In the genomic region with DNA sequence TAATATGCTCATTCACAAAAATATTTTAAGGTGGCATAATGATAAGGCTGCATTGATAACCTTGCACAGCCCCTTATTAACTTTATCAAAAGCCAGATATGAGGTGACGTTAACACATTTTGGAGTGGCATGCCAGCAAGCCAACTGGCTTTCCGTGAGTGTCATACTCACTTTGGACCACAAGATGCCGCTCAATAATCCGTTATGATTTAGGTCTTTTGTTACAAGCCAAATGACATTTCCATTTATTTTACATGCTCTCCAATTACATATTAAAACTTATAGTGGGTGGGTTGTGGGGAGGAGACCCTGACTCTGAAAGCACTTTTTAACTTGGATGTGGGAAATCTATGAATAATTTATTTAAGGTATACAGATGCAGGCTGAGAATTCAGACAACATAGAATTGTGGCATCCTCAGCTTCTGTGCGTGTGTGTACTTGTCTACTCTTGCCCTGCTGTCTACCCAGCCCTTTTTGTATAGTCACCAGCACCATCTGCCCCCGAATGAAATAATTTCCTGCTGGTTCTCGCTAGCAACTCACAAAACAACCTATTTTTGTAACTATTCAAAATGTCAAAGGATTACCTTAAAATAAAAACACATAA, we compare ENCODE assay signal across 8 cellular contexts.
DNase-seq lines count a peak whose midpoint lies in the region; ATAC-seq and TF ChIP-seq lines count a peak whose summit lies in the region.

No MANE protein-coding gene starts in this region.

- peak overlapping the region; percentile 65 for H3K4me2 ChIP-seq in osteoblast (ENCODE audit: insufficient read depth, low read length)

- H3K79me2 ChIP-seq in osteoblast (ENCODE audit: insufficient read depth, low read length), result no peaks in the 10 kb centered on the region

- no peak overlapping the region for H3K4me3 Mint-ChIP-seq in Calu3 (ENCODE audit: low read depth, unreplicated experiment)

- H2AFZ ChIP-seq in osteoblast (ENCODE audit: low read length), result no peak overlapping the region

- no peaks in the 10 kb centered on the region for H3K4me1 Mint-ChIP-seq in Calu3 (ENCODE audit: low read depth, unreplicated experiment)

- peak; percentile 32 for DNase-seq in Calu3
- peak; percentile 36 for DNase-seq in Jurkat, Clone E6-1 (ENCODE audit: low read depth, low spot score)
- peak; percentile 68 for DNase-seq in OCI-M1 (lab: John Stamatoyannopoulos, UW)
- peak; percentile 91 for DNase-seq in epithelial cell of esophagus (ENCODE audit: low read depth)
- DNase-seq in osteoblast (ENCODE audit: insufficient read length, low spot score, missing footprints), result no peak
- DNase-seq in activated effector memory CD4-positive, alpha-beta T cell treated with Interleukin-2 at 50 U/mL for 16 hours, result no peak
- DNase-seq in activated naive CD4-positive, alpha-beta T cell (lab: John Stamatoyannopoulos, UW), result no peak

- no peaks in the 10 kb centered on the region for H3K27me3 ChIP-seq in osteoblast (ENCODE audit: insufficient read depth, low read length)

- CTCF ChIA-PET in Calu3 (lab: Charles Lee), result no interaction called here

- no peaks in the 10 kb centered on the region for H4K20me1 ChIP-seq in osteoblast (ENCODE audit: insufficient read depth, low read length)

- intact Hi-C loops in Calu3 (cut with micrococcal nuclease; ENCODE audit: unreplicated experiment), result loop anchor here (2.0 to 10.0 kb wide), 2 partner anchors 167 to 969 kb away; partner anchors contain the start of gene TLE4

- H3K36me3 Mint-ChIP-seq in Calu3 (ENCODE audit: insufficient read depth, unreplicated experiment), result no peaks in the 10 kb centered on the region

- BruUV-seq in Calu3 (replicated peaks; lab: Mats Ljungman, UMichigan), result no TSS peak

- TF ChIP-seq CTCF in Calu3 (IDR thresholded peaks at IDR 0.05; ENCODE audit: unreplicated experiment), result peak; percentile 50
- peak; percentile 85 for TF ChIP-seq CTCF in epithelial cell of esophagus (IDR thresholded peaks at IDR 0.05; ENCODE audit: insufficient read depth, low read depth, low read length, missing control alignments)
- TF ChIP-seq CTCF in osteoblast (IDR thresholded peaks at IDR 0.05; ENCODE audit: extremely low read depth, low read depth, low read length), result peak; percentile 88

- H3K4me1 ChIP-seq in osteoblast (ENCODE audit: insufficient read depth, low read length), result no peaks in the 10 kb centered on the region

- H3K27ac ChIP-seq in osteoblast (ENCODE audit: low read depth, low read length), result no peak overlapping the region

- H3K9me3 ChIP-seq in osteoblast (ENCODE audit: low read depth, low read length), result no peaks in the 10 kb centered on the region

- peak; percentile 69 for ATAC-seq in GM18858 (IDR thresholded peaks at IDR 0.05; ENCODE audit: unreplicated experiment)

- no peaks in the 10 kb centered on the region for H3K9me3 Mint-ChIP-seq in Calu3 (ENCODE audit: low read depth, unreplicated experiment)

- peaks cover 56% of the 10 kb centered on the region for H3K27me3 Mint-ChIP-seq in Calu3 (ENCODE audit: unreplicated experiment)

- no peak overlapping the region for H3K4me3 ChIP-seq in Jurkat, Clone E6-1 (ENCODE audit: low read length)
- no peak overlapping the region for H3K4me3 ChIP-seq in epithelial cell of esophagus (ENCODE audit: low read length)
- H3K4me3 ChIP-seq in osteoblast (ENCODE audit: insufficient read depth, low read length), result peak overlapping the region; percentile 14

- no peaks in the 10 kb centered on the region for H3K36me3 ChIP-seq in osteoblast (ENCODE audit: insufficient read depth, low read length)

- no peak overlapping the region for H3K27ac Mint-ChIP-seq in Calu3 (ENCODE audit: unreplicated experiment)

Comparison
In these comparisons a context has a peak if more than half of its experiments do, and no peak if none do; other contexts are left out.
1. DNase-seq: peak in Calu3 (single experiment), Jurkat, Clone E6-1 (single experiment), OCI-M1 (single experiment) and epithelial cell of esophagus (single experiment); none in osteoblast (single experiment), activated effector memory CD4-positive, alpha-beta T cell treated with Interleukin-2 at 50 U/mL for 16 hours (single experiment) and activated naive CD4-positive, alpha-beta T cell (0 of 4).
2. Peak in every context shown above with its lines, with median percentiles within 50 percentile points of each other: CTCF ChIP-seq.